ENCODE assay signal across 8 cellular contexts in the genomic region with DNA sequence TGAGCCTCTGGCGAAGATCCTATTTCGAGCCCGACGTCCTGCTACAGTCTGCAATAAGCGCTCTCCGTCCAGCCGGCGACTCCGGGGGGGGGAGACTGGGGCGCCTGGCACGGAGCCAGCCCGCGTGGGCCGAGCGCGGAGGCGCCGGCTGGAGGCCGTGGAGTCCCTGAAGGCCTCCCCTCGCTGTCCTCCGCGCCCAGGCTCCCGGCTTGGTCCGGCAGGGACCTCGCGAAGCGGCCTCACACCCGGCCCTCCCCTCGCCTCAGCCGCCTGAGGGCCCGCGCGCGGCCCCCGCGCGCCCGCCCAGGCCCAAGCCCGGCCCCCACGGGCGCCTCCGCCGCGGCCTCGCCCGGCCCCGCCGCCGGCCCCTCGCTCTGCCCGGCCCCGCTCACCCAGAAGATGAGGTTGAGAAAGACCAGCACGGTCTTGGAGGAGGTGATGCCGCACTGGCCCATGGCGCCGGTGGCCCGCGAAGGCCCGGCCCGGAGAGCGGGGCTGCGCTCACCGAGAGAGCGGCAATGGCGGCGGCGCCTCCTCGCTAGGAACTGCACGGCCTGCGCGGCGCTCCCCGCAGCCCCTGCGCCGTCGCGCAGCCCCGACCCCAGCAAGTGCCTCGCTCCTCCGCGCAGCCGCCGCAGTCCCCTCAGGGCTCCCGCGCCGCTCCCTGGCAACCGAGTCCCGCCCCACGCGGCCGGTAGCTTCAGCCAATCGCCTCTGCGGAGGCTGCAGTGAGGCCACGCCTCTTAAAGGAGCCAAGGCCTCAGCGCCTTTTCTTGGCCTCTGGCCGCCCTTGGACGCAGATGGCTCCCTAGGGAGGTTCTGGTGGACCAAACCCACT. TPM values are rescaled to one million over a fixed set of nuclear protein-coding genes. Genes with fewer than 3 reads are reported as not detected.
DNase-seq lines count a peak whose midpoint lies in the region; ATAC-seq, FAIRE-seq and TF ChIP-seq lines count a peak whose summit lies in the region.

A gene (minus strand): TSS at position 610 of the 838 bp plus-strand sequence. CDS start 155 bp downstream, at position 455.

- no peaks in the 10 kb centered on the region for H3K79me1 ChIP-seq in neuronal stem cell (ENCODE audit: low read depth, low read length)

- no peaks in the 10 kb centered on the region for H3K27me3 ChIP-seq in GM06990 (replicated peaks; ENCODE audit: control insufficient read depth, insufficient read depth, low read length)
- no peaks in the 10 kb centered on the region for H3K27me3 ChIP-seq in neuronal stem cell (ENCODE audit: control insufficient read depth in 3 of 3, insufficient read depth in 3 of 3, low read depth in 1 of 3, low read length in 3 of 3)
- H3K27me3 ChIP-seq in subcutaneous abdominal adipose tissue (ENCODE audit: control insufficient read depth in 5 of 5, insufficient read depth in 4 of 5, low read length in 5 of 5) = no peaks in the 10 kb centered on the region

- peak; percentile 94 for ATAC-seq in HG02571 (IDR thresholded peaks at IDR 0.05; ENCODE audit: unreplicated experiment)

- CTCF ChIA-PET in activated naive CD4-positive, alpha-beta T cell treated with anti-CD3 and anti-CD28 coated beads for 36 hours (lab: Charles Lee) = no interaction called here

- H3K23ac ChIP-seq in neuronal stem cell (ENCODE audit: low read depth, low read length, poor library complexity) = peak within 1 kb of the TSS; percentile 97

- intact Hi-C loops in activated naive CD4-positive, alpha-beta T cell treated with anti-CD3 and anti-CD28 coated beads for 36 hours (cut with micrococcal nuclease) = loop anchor here (1.0 to 5.0 kb wide), 4 partner anchors 48 to 352 kb away; a partner anchor contains a TSS

- H3K27ac ChIP-seq in neuronal stem cell (replicated peaks; ENCODE audit: low read length) = peak within 1 kb of the TSS; percentile 80
- H3K27ac ChIP-seq in subcutaneous abdominal adipose tissue (ENCODE audit: low read depth, low read length) = peak within 1 kb of the TSS; percentile 99

- no peak within 1 kb of the TSS for H2BK15ac ChIP-seq in neuronal stem cell (ENCODE audit: low read length)

- H3K36me3 ChIP-seq in GM06990 (ENCODE audit: control insufficient read depth, insufficient read depth, low read length) (no peaks in the 10 kb centered on the region), neuronal stem cell (replicated peaks in 1 of 2; ENCODE audit: control insufficient read depth in 2 of 2, insufficient read depth in 2 of 2, low read length in 2 of 2) (peaks cover 2 to 32% of the 10 kb centered on the region in 2 donors), subcutaneous abdominal adipose tissue (ENCODE audit: control insufficient read depth in 5 of 5, insufficient read depth in 5 of 5, low read length in 5 of 5) (no peaks in the 10 kb centered on the region)

- no peak within 1 kb of the TSS for H4K8ac ChIP-seq in neuronal stem cell (ENCODE audit: low read depth, low read length)

- H3K4me1 Mint-ChIP-seq in activated naive CD4-positive, alpha-beta T cell treated with anti-CD3 and anti-CD28 coated beads for 36 hours (ENCODE audit: low read depth) = peaks cover 35% of the 10 kb centered on the region

- H3K9me3 ChIP-seq in neuronal stem cell (replicated peaks in 1 of 2; ENCODE audit: control insufficient read depth in 2 of 2, insufficient read depth in 1 of 2, low read depth in 1 of 2, low read length in 2 of 2) = no peaks in the 10 kb centered on the region
- H3K9me3 ChIP-seq in subcutaneous abdominal adipose tissue (ENCODE audit: control insufficient read depth in 5 of 5, low read length in 5 of 5) = no peaks in the 10 kb centered on the region

- H2BK5ac ChIP-seq in neuronal stem cell (ENCODE audit: low read length) = peak within 1 kb of the TSS; percentile 96

- peak; percentile 95 for DNase-seq in GM06990 (ENCODE audit: extremely low read depth, insufficient read length)
- DNase-seq in NB4 (ENCODE audit: low read depth) = peak; percentile 97
- peak; percentile 94 for DNase-seq in SK-N-DZ (ENCODE audit: low spot score)
- peak; percentile 93 for DNase-seq in activated naive CD4-positive, alpha-beta T cell treated with anti-CD3 and anti-CD28 coated beads for 36 hours
- peak; percentile 89 to 91 for DNase-seq in frontal cortex (ENCODE audit: low spot score in 2 of 2)
- DNase-seq in neuronal stem cell (ENCODE audit: low spot score) = peak; percentile 92

- no peaks in the 10 kb centered on the region for H3K27me3 Mint-ChIP-seq in activated naive CD4-positive, alpha-beta T cell treated with anti-CD3 and anti-CD28 coated beads for 36 hours (ENCODE audit: low read depth)

- no peaks in the 10 kb centered on the region for H3K9me3 Mint-ChIP-seq in activated naive CD4-positive, alpha-beta T cell treated with anti-CD3 and anti-CD28 coated beads for 36 hours

- H3K4ac ChIP-seq in neuronal stem cell (ENCODE audit: low read length) = no peak within 1 kb of the TSS

- peak within 1 kb of the TSS; percentile 34 for H2BK120ac ChIP-seq in neuronal stem cell (ENCODE audit: low read depth, low read length)

- H3K4me1 ChIP-seq in neuronal stem cell (ENCODE audit: control insufficient read depth in 2 of 2, insufficient read depth in 1 of 2, low read depth in 1 of 2, low read length in 2 of 2) = peaks cover 5 to 10% of the 10 kb centered on the region in 2 donors
- peaks cover 5 to 50% (median 44%) of the 10 kb centered on the region in 5 donors for H3K4me1 ChIP-seq in subcutaneous abdominal adipose tissue (ENCODE audit: control insufficient read depth in 5 of 5, insufficient read depth in 5 of 5, low read length in 5 of 5)

- peak within 1 kb of the TSS; percentile 79 for H3K4me3 ChIP-seq in GM06990 (replicated peaks; ENCODE audit: low read depth, low read length)
- H3K4me3 ChIP-seq in NB4 (ENCODE audit: low read depth, low read length) = peak within 1 kb of the TSS; percentile 87
- peak within 1 kb of the TSS; percentile 82 to 97 for H3K4me3 ChIP-seq in neuronal stem cell (ENCODE audit: low read length in 2 of 2)
- peak within 1 kb of the TSS; percentile 73 to 84 (median 82) for H3K4me3 ChIP-seq in subcutaneous abdominal adipose tissue (ENCODE audit: low read depth in 1 of 5, low read length in 5 of 5)

- H2AK5ac ChIP-seq in neuronal stem cell (ENCODE audit: low read depth, low read length) = peak within 1 kb of the TSS; percentile 58

- peak within 1 kb of the TSS; percentile 58 for H3K4me2 ChIP-seq in neuronal stem cell (ENCODE audit: insufficient read depth, low read length, poor library complexity, severe bottlenecking)

- H3K14ac ChIP-seq in neuronal stem cell (ENCODE audit: low read length) = no peak within 1 kb of the TSS

- H3K27ac Mint-ChIP-seq in activated naive CD4-positive, alpha-beta T cell treated with anti-CD3 and anti-CD28 coated beads for 36 hours = peak within 1 kb of the TSS; percentile 71

- TF ChIP-seq POLR2A in NB4 (IDR thresholded peaks at IDR 0.05; ENCODE audit: extremely low read depth, insufficient read length) = peak; percentile 91

- no peak for FAIRE-seq in frontal cortex (lab: Jason Lieb, UNC)

- H3K36me3 Mint-ChIP-seq in activated naive CD4-positive, alpha-beta T cell treated with anti-CD3 and anti-CD28 coated beads for 36 hours (ENCODE audit: low read depth) = no peaks in the 10 kb centered on the region

- H3K4me3 Mint-ChIP-seq in activated naive CD4-positive, alpha-beta T cell treated with anti-CD3 and anti-CD28 coated beads for 36 hours = peak within 1 kb of the TSS; percentile 77

- WGBS in neuronal stem cell (ENCODE audit: extremely low coverage in 2 of 2, insufficient read length in 2 of 2, insufficient replicate concordance in 1 of 2), 2 donors = no CpG with 5 or more reads among the region's 97 CpGs

- peak within 1 kb of the TSS; percentile 99 for H2AFZ ChIP-seq in neuronal stem cell (ENCODE audit: low read length)

- peak within 1 kb of the TSS; percentile 99 for H3K18ac ChIP-seq in neuronal stem cell (ENCODE audit: low read length)

- H3K9ac ChIP-seq in neuronal stem cell (ENCODE audit: low read depth, low read length, poor library complexity) (peak within 1 kb of the TSS; percentile 98), subcutaneous abdominal adipose tissue (ENCODE audit: low read length in 5 of 5) (peak within 1 kb of the TSS; percentile 81 to 94 (median 89))

- no peak within 1 kb of the TSS for H2BK12ac ChIP-seq in neuronal stem cell (ENCODE audit: low read length)

- H4K91ac ChIP-seq in neuronal stem cell (ENCODE audit: low read depth, low read length, poor library complexity) = no peak within 1 kb of the TSS

- TF ChIP-seq CTCF in GM06990 (IDR thresholded peaks at IDR 0.05; ENCODE audit: insufficient read depth, low read length, poor library complexity, severe bottlenecking) = no peak
- TF ChIP-seq CTCF in NB4 (IDR thresholded peaks at IDR 0.05; ENCODE audit: low read depth, low read length) = no peak

RNA-seq across cellular contexts. Expression of the gene that starts here (rescaled TPM):
- polyA plus RNA-seq in SK-N-DZ (2014; cell fraction: cytosol; rRNA removed) = 484 and 540 TPM in 2 replicates
- 162 and 186 TPM in 2 replicates for polyA plus RNA-seq in SK-N-DZ (2014; cell fraction: nucleus; rRNA removed)
- total RNA-seq in activated naive CD4-positive, alpha-beta T cell treated with anti-CD3 and anti-CD28 coated beads for 36 hours = 10 to 100 TPM; 21.9 to 24.9 TPM
- total RNA-seq in frontal cortex = 229 TPM
- polyA plus RNA-seq in neuronal stem cell (2013, experiment 1 of 2) = 251 TPM
- 239 TPM for polyA plus RNA-seq in neuronal stem cell (2013, experiment 2 of 2)

Comparison
In these comparisons a context has a peak if more than half of its experiments do, and no peak if none do; other contexts are left out.
1. Peak in every context shown above with its lines: DNase-seq, ATAC-seq, H3K4me3 ChIP-seq and H3K27ac ChIP-seq.